In the genomic region with DNA sequence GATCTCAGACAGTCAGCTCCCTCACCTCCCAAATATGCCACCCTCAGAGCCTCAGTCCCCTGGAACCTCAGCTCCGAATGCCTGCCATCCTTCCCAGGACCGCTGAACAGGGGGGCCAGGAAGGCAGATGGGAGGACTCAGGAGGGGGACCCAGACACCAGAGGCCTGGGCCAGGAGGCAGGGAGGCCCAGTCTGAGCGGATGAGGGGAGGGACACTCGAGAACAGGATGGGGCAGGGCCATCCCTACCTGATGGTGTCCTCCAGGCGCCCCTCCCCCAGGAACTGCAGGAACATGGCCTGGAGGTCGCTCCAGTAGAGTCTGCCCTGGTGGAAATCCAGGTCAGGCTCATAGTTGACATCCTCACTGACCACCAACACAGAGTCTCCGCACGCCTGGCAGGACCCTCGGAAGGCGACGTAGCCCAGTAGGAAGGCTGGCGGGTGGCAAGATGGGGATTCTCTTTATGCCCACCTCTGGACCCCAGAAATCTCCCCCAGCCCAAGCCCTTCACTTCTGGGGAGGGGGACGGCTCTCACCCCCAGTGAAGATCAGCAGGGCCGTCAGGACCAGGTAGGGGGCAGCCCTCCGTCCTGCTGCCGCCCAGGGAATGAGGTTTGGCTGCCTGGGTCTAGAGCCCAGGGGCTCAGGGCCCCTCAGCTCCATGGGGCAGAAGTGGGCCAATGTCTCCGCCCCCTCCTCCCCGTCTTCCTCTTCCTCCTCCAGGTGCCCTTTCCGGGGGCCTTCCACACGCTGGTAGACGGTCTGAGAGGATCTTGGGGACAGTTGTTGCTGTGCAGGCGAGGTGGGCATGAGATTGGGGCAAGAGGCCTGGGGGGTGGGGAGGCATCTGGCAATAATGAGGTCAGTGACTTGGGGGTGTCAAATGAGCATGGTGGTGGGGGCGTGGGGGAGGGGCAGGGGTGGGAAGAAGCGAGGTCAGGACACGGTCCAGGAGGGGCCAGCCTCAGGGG, we compare ENCODE assay signal across 27 cellular contexts. TPM values are rescaled to one million over a fixed set of nuclear protein-coding genes. Genes with fewer than 3 reads are reported as not detected.
"Had no signal": no experiment of that assay in that cellular context is flagged by ENCODE, and none has a peak within 500 bp of the region (broad histone marks: within the 10 kb centered on the region; RNA-seq: fewer than 3 reads in every experiment).

No MANE protein-coding gene starts in this region.

- ATAC-seq: activated T-helper 17 cell treated with anti-CD3 and anti-CD28 coated beads, Interleukin-2, amount 50 U/mL, for 72 hours; left colon had no signal

- H3K4me1 Mint-ChIP-seq: activated naive CD8-positive, alpha-beta T cell treated with anti-CD3 and anti-CD28 coated beads for 36 hours; activated T-helper 17 cell treated with anti-CD3 and anti-CD28 coated beads, Interleukin-2, amount 50 U/mL, for 72 hours; mesothelial cell of epicardium had no signal

- H3K36me3 ChIP-seq: cardiac muscle cell, esophagus squamous epithelium, prostate gland, right atrium auricular region, tibial nerve, uterus had no signal

- H3K36me3 Mint-ChIP-seq: mesothelial cell of epicardium had no signal

- H3K9me3 ChIP-seq: esophagus squamous epithelium, prostate gland, right atrium auricular region, tibial nerve, uterus had no signal

- H3K4me3 ChIP-seq: cardiac muscle cell, esophagus squamous epithelium, lung, prostate gland, right atrium auricular region, skin epidermis, tibial nerve, uterus had no signal

- H3K9me3 Mint-ChIP-seq: activated naive CD8-positive, alpha-beta T cell treated with anti-CD3 and anti-CD28 coated beads for 36 hours; activated T-helper 17 cell treated with anti-CD3 and anti-CD28 coated beads, Interleukin-2, amount 50 U/mL, for 72 hours; dendritic cell treated with granulocyte-macrophage colony-stimulating factor and Interleukin-4, amounts not matched to agents 40 ng/mL and 50 ng/mL, for 4 days; mesothelial cell of epicardium; nephron progenitor cell; stimulated activated naive CD8-positive, alpha-beta T cell treated with anti-CD3 and anti-CD28 coated beads, Interleukin-15, Interleukin-2, amounts not matched to agents 100 ng/mL and 50 ng/mL, for 24 hours had no signal

- H3K27me3 ChIP-seq: cardiac muscle cell, right atrium auricular region, uterus had no signal

- H3K4me1 ChIP-seq: prostate gland, right atrium auricular region, tibial nerve, uterus had no signal

- H3K27ac Mint-ChIP-seq: activated naive CD8-positive, alpha-beta T cell treated with anti-CD3 and anti-CD28 coated beads for 36 hours; activated T-helper 17 cell treated with anti-CD3 and anti-CD28 coated beads, Interleukin-2, amount 50 U/mL, for 72 hours; dendritic cell treated with granulocyte-macrophage colony-stimulating factor and Interleukin-4, amounts not matched to agents 40 ng/mL and 50 ng/mL, for 4 days; mesothelial cell of epicardium; nephron progenitor cell; stimulated activated naive CD8-positive, alpha-beta T cell treated with anti-CD3 and anti-CD28 coated beads, Interleukin-15, Interleukin-2, amounts not matched to agents 100 ng/mL and 50 ng/mL, for 24 hours had no signal

- DNase-seq: activated CD4-positive, alpha-beta T cell treated with anti-CD3 and anti-CD28 coated beads, Interleukin-2, amount 50 U/mL, for 4 hours; activated CD4-positive, CD25-positive, alpha-beta regulatory T cell treated with anti-CD3 and anti-CD28 coated beads, Interleukin-2, amount 50 U/mL, for 72 hours; activated naive CD4-positive, alpha-beta T cell; activated naive CD8-positive, alpha-beta T cell treated with anti-CD3 and anti-CD28 coated beads for 36 hours; activated T-cell treated with anti-CD3 and anti-CD28 coated beads, Interleukin-2, amount 50 U/mL, for 1 hour; amniotic stem cell; effector CD8-positive, alpha-beta T cell; esophagus squamous epithelium; left colon; nephron progenitor cell; T-helper 1 cell; T-helper 9 cell; uterus had no signal

- H3K4me3 Mint-ChIP-seq: activated naive CD8-positive, alpha-beta T cell treated with anti-CD3 and anti-CD28 coated beads for 36 hours; activated T-helper 17 cell treated with anti-CD3 and anti-CD28 coated beads, Interleukin-2, amount 50 U/mL, for 72 hours; dendritic cell treated with granulocyte-macrophage colony-stimulating factor and Interleukin-4, amounts not matched to agents 40 ng/mL and 50 ng/mL, for 4 days; mesothelial cell of epicardium; nephron progenitor cell; stimulated activated naive CD8-positive, alpha-beta T cell treated with anti-CD3 and anti-CD28 coated beads, Interleukin-15, Interleukin-2, amounts not matched to agents 100 ng/mL and 50 ng/mL, for 24 hours had no signal

- H3K27ac ChIP-seq: cardiac muscle cell, esophagus squamous epithelium, prostate gland, right atrium auricular region, skin epidermis, tibial nerve, uterus, VCaP had no signal

- H3K27me3 Mint-ChIP-seq: activated naive CD8-positive, alpha-beta T cell treated with anti-CD3 and anti-CD28 coated beads for 36 hours had no signal

RNA-seq across cellular contexts. Expression of a gene that starts 0.6 kb away (rescaled TPM):
- polyA plus RNA-seq: cardiac muscle cell had no signal

RNA-seq across cellular contexts. Expression of a gene that starts 15.5 kb away (rescaled TPM):
- total RNA-seq: activated naive CD8-positive, alpha-beta T cell treated with anti-CD3 and anti-CD28 coated beads for 36 hours; activated T-helper 17 cell treated with anti-CD3 and anti-CD28 coated beads, Interleukin-2, amount 50 U/mL, for 72 hours; cardiac muscle cell; chondrocyte; endothelial cell of umbilical vein; esophagus squamous epithelium; lung; mesothelial cell of epicardium; omental fat pad; right atrium auricular region; tibial nerve; uterus had no signal
- polyA plus RNA-seq: cardiac muscle cell, endothelial cell of umbilical vein, lung had no signal
